Comparison of ENCODE assay signal across 13 cellular contexts in the genomic region with DNA sequence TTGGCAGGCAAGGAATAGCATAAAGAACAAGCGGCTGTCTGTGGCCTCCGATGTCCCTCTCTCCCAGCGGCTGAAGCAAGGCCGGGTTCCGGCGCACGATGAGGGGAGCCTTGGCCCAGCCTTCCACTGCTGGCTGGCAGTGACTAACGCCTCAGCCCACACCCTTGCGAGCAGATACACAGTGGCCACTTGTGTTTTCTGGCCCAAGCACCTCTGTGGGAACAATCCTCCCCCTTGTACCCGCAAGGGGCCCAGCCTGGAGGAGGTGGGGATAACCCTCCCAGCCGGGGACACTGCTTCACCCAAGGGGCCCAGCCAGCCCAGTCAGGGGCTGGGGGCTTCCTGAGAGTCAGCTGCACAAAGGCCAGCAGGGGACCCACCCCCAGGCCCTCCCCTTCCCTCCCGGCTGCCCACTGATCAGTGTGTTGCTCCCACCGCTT. TPM values are rescaled to one million over a fixed set of nuclear protein-coding genes. Genes with fewer than 3 reads are reported as not detected.
DNase-seq lines count a peak whose midpoint lies in the region; ATAC-seq and TF ChIP-seq lines count a peak whose summit lies in the region.
"Had no signal": no experiment of that assay in that cellular context is flagged by ENCODE, and none has a peak within 500 bp of the region (broad histone marks: within the 10 kb centered on the region; RNA-seq: fewer than 3 reads in every experiment).

No MANE protein-coding gene starts in this region.

- intact Hi-C loops in naive thymus-derived CD4-positive, alpha-beta T cell (cut with micrococcal nuclease) = no loop called here
- intact Hi-C loops in uterus (cut with DNase I; ENCODE audit: low total_unique reads) = no loop called here

- no peak for TF ChIP-seq CTCF in AG04450 (IDR thresholded peaks at IDR 0.05; ENCODE audit: low read depth, low read length)
- no peak for TF ChIP-seq CTCF in Peyer's patch (IDR thresholded peaks at IDR 0.05)
- TF ChIP-seq CTCF in fibroblast of the aortic adventitia (IDR thresholded peaks at IDR 0.05; ENCODE audit: insufficient read depth, low read length) = no peak
- TF ChIP-seq CTCF in uterus (IDR thresholded peaks at IDR 0.05) = no peak
- no peak for TF ChIP-seq CTCF in hepatocyte (IDR thresholded peaks at IDR 0.05; ENCODE audit: poor library complexity)

- no peaks in the 10 kb centered on the region for H3K27me3 ChIP-seq in AG04450 (ENCODE audit: control insufficient read depth, insufficient read depth, low read length)
- H3K27me3 ChIP-seq in Peyer's patch = no peaks in the 10 kb centered on the region
- no peaks in the 10 kb centered on the region for H3K27me3 ChIP-seq in naive thymus-derived CD4-positive, alpha-beta T cell (ENCODE audit: control insufficient read depth in 2 of 2, insufficient read depth in 2 of 2, low read length in 2 of 2)
- H3K27me3 ChIP-seq in uterus = no peaks in the 10 kb centered on the region
- no peaks in the 10 kb centered on the region for H3K27me3 ChIP-seq in hepatocyte

- ATAC-seq in naive thymus-derived CD4-positive, alpha-beta T cell = no peak

- no peak overlapping the region for H2AFZ ChIP-seq in hepatocyte

- no peak overlapping the region for H3K4me2 ChIP-seq in hepatocyte

- H3K4me1 Mint-ChIP-seq in naive thymus-derived CD4-positive, alpha-beta T cell = peaks cover 48 to 93% (median 72%) of the 10 kb centered on the region in 7 donors

- H3K4me3 Mint-ChIP-seq in naive thymus-derived CD4-positive, alpha-beta T cell = peak overlapping the region in 2 of 10 donors; percentile 5 to 9

- peaks cover 0 to 42% (median 5%) of the 10 kb centered on the region in 4 donors for H3K4me1 ChIP-seq in Peyer's patch
- peaks cover 55 to 61% of the 10 kb centered on the region in 2 donors for H3K4me1 ChIP-seq in naive thymus-derived CD4-positive, alpha-beta T cell (ENCODE audit: control insufficient read depth in 2 of 2, insufficient read depth in 2 of 2, low read length in 2 of 2)
- H3K4me1 ChIP-seq in uterus = no peaks in the 10 kb centered on the region
- peaks cover 14% of the 10 kb centered on the region for H3K4me1 ChIP-seq in hepatocyte (ENCODE audit: insufficient read depth)

- POLR2A ChIA-PET in AG04450 (lab: Yijun Ruan, JAX) = no interaction called here
- POLR2A ChIA-PET in naive thymus-derived CD4-positive, alpha-beta T cell (lab: Charles Lee) = interaction anchor here (1.1 to 14.6 kb wide), 3 partner anchors 9 to 158 kb away, joined by 4 to 562 read pairs (median 57); a partner anchor contains a TSS

- H3K36me3 ChIP-seq in Peyer's patch (no peaks in the 10 kb centered on the region), uterus (no peaks in the 10 kb centered on the region), hepatocyte (replicated peaks; ENCODE audit: insufficient read depth, low read depth) (no peaks in the 10 kb centered on the region)
- H3K36me3 ChIP-seq in naive thymus-derived CD4-positive, alpha-beta T cell (ENCODE audit: control insufficient read depth in 2 of 3, insufficient read depth in 3 of 3, low read length in 3 of 3) = peaks cover 0 to 30% (median 0%) of the 10 kb centered on the region in 3 experiments

- H3K4me3 ChIP-seq in AG04450 (ENCODE audit: low read depth, low read length) = no peak overlapping the region
- H3K4me3 ChIP-seq in Peyer's patch = no peak overlapping the region
- H3K4me3 ChIP-seq in fibroblast of the aortic adventitia (ENCODE audit: low read depth, low read length) = no peak overlapping the region
- H3K4me3 ChIP-seq in naive thymus-derived CD4-positive, alpha-beta T cell (ENCODE audit: low read length) = no peak overlapping the region
- no peak overlapping the region for H3K4me3 ChIP-seq in uterus
- H3K4me3 ChIP-seq in hepatocyte = no peak overlapping the region

- no peaks in the 10 kb centered on the region for H3K9me3 Mint-ChIP-seq in naive thymus-derived CD4-positive, alpha-beta T cell

- no peaks in the 10 kb centered on the region for H3K27me3 Mint-ChIP-seq in naive thymus-derived CD4-positive, alpha-beta T cell

- peaks cover 0 to 30% (median 4%) of the 10 kb centered on the region in 5 donors for H3K36me3 Mint-ChIP-seq in naive thymus-derived CD4-positive, alpha-beta T cell

- no peaks in the 10 kb centered on the region for H3K9me3 ChIP-seq in AG04450 (ENCODE audit: control insufficient read depth, insufficient read depth, low read length)
- no peaks in the 10 kb centered on the region for H3K9me3 ChIP-seq in Peyer's patch
- H3K9me3 ChIP-seq in naive thymus-derived CD4-positive, alpha-beta T cell (ENCODE audit: control insufficient read depth in 2 of 3, low read length in 3 of 3) = no peaks in the 10 kb centered on the region
- H3K9me3 ChIP-seq in uterus = no peaks in the 10 kb centered on the region
- H3K9me3 ChIP-seq in hepatocyte (ENCODE audit: low read depth) = no peaks in the 10 kb centered on the region

- peaks cover 3% of the 10 kb centered on the region for H3K79me2 ChIP-seq in hepatocyte

- CTCF ChIA-PET in AG04450 (lab: Charles Lee) = interaction anchor here (0.6 to 2.2 kb wide), 2 partner anchors 24 to 304 kb away, joined by 3 to 15 read pairs; a partner anchor contains a TSS
- CTCF ChIA-PET in naive thymus-derived CD4-positive, alpha-beta T cell (lab: Charles Lee) = interaction anchor here (1.2 to 2.3 kb wide), 2 partner anchors 9 to 21 kb away, joined by 4 to 9 read pairs; no protein-coding TSS in a partner anchor

- no peaks in the 10 kb centered on the region for H3K9me2 ChIP-seq in hepatocyte (replicated peaks; ENCODE audit: insufficient read depth)

- WGBS in hepatocyte (ENCODE audit: low lambda C conversion rate, missing lambda C conversion rate) = 91% methylated on average over 13 of the region's 13 CpGs

- no peaks in the 10 kb centered on the region for H4K20me1 ChIP-seq in hepatocyte (ENCODE audit: insufficient read depth, poor library complexity, severe bottlenecking)

- TF ChIP-seq POLR2A in Peyer's patch (IDR thresholded peaks at IDR 0.05) = no peak
- TF ChIP-seq POLR2A in uterus (IDR thresholded peaks at IDR 0.05) = no peak

- no peak for DNase-seq in AG04450 (ENCODE audit: low read depth, low spot score)
- no peak for DNase-seq in Peyer's patch
- peak; percentile 37 for DNase-seq in fibroblast of the aortic adventitia (ENCODE audit: low read depth)
- no peak for DNase-seq in naive thymus-derived CD4-positive, alpha-beta T cell
- no peak for DNase-seq in uterus
- DNase-seq in hepatocyte (ENCODE audit: low spot score) = no peak
- DNase-seq in NCI-H226 = no peak
- no peak for DNase-seq in NCI-H1436 treated with DMSO at 0.1 percent for 48 hours (lab: John Stamatoyannopoulos, UW)
- DNase-seq: activated CD4-positive, alpha-beta T cell treated with anti-CD3 and anti-CD28 coated beads, Interleukin-2, amount 50 U/mL, for 4 hours; NCI-H510A had no signal

- H3K27ac ChIP-seq in AG04450 (ENCODE audit: low read depth, low read length) (peak overlapping the region; percentile 21), Peyer's patch (peak overlapping the region in 3 of 4 donors; percentile 54 to 78 (median 75)), uterus (no peak overlapping the region), hepatocyte (no peak overlapping the region)
- H3K27ac ChIP-seq in naive thymus-derived CD4-positive, alpha-beta T cell (ENCODE audit: low read depth, low read length) = peak overlapping the region; percentile 6

- peak overlapping the region in 4 of 9 donors; percentile 21 to 88 (median 39) for H3K27ac Mint-ChIP-seq in naive thymus-derived CD4-positive, alpha-beta T cell

RNA-seq across cellular contexts. Expression of a gene that starts 23.2 kb away (rescaled TPM):
- polyA plus RNA-seq in AG04450 (2011; rRNA removed) = 7.8 and 10.8 TPM in 2 replicates
- 26.8 and 27.1 TPM in 2 replicates for polyA minus RNA-seq in AG04450 (2011; rRNA and poly(A)+ RNA removed)
- total RNA-seq in Peyer's patch = 100 to 1,000 TPM in 1 of 4 donors, 10 to 100 TPM in 3; 26.3 to 202 (median 68.1) TPM
- 16.0 and 17.0 TPM in 2 replicates for total RNA-seq in fibroblast of the aortic adventitia (ENCODE audit: low replicate concordance)
- 100 to 1,000 TPM; 244 to 474 (median 311) TPM for total RNA-seq in naive thymus-derived CD4-positive, alpha-beta T cell
- 100 to 1,000 TPM in 1 of 2 donors, 10 to 100 TPM in 1; 55.7 to 141 TPM for polyA plus RNA-seq in naive thymus-derived CD4-positive, alpha-beta T cell
- total RNA-seq in uterus = 10 to 100 TPM in 2 of 4 donors, 1 to 10 TPM in 2; 3.3 to 24.6 (median 13.4) TPM
- total RNA-seq in hepatocyte = 5.2 and 19.3 TPM in 2 replicates
- 11.3 and 18.0 TPM in 2 replicates for polyA plus RNA-seq in hepatocyte

RNA-seq across cellular contexts. Expression of a gene that starts 29.2 kb away (rescaled TPM):
- polyA plus RNA-seq in AG04450 (2011; rRNA removed) (not detected in 2 replicates), hepatocyte (not detected in 2 replicates)
- not detected in 2 replicates for polyA minus RNA-seq in AG04450 (2011; rRNA and poly(A)+ RNA removed)
- total RNA-seq in Peyer's patch (not detected), fibroblast of the aortic adventitia (ENCODE audit: low replicate concordance) (not detected in 2 replicates), uterus (not detected), hepatocyte (not detected in 2 replicates)
- not detected for total RNA-seq in naive thymus-derived CD4-positive, alpha-beta T cell
- polyA plus RNA-seq in naive thymus-derived CD4-positive, alpha-beta T cell = not detected
- total RNA-seq: M059J, renal cortical epithelial cell had no signal
- polyA plus RNA-seq: adipose tissue had no signal

Comparison
In these comparisons a context has a peak if more than half of its experiments do, and no peak if none do; other contexts are left out.
1. H3K27ac ChIP-seq: peak in AG04450 (single experiment), Peyer's patch (3 of 4) and naive thymus-derived CD4-positive, alpha-beta T cell (single experiment); none in uterus (0 of 2) and hepatocyte (single experiment).